ENCODE assay signal across 7 cellular contexts in genomic region chr10:79052311-79053080, GRCh38. TPM values are rescaled to one million over a fixed set of nuclear protein-coding genes. Genes with fewer than 3 reads are reported as not detected.
A peak's percentile ranks its signal among the peaks of the same experiment; 100 is the strongest.
DNase-seq lines count a peak whose midpoint lies in the region; ATAC-seq and TF ChIP-seq lines count a peak whose summit lies in the region.

No MANE protein-coding gene starts in this region.

- H3K4me3 ChIP-seq in DOHH2 (ENCODE audit: low read length) (no peak overlapping the region), HFF-Myc (replicated peaks; ENCODE audit: low read depth, low read length) (no peak overlapping the region), mesendoderm (ENCODE audit: low read length) (no peak overlapping the region), tibial nerve (no peak overlapping the region)

- H3K9me3 ChIP-seq in DOHH2 (ENCODE audit: control insufficient read depth, insufficient read depth, low read length) (no peaks in the 10 kb centered on the region), tibial nerve (no peaks in the 10 kb centered on the region)

- no peak overlapping the region for H3K9ac ChIP-seq in mesendoderm (ENCODE audit: low read length)

- H3K36me3 Mint-ChIP-seq in activated CD8-positive, alpha-beta T cell treated with anti-CD3 and anti-CD28 coated beads, Interleukin-2, amount 10 ng/mL, durations not matched to agents 7 days and 5 days (ENCODE audit: low read depth): no peaks in the 10 kb centered on the region

- no peak for TF ChIP-seq EP300 in tibial nerve (IDR thresholded peaks at IDR 0.05)

- CTCF ChIA-PET in activated CD8-positive, alpha-beta T cell treated with anti-CD3 and anti-CD28 coated beads, Interleukin-2, amount 10 ng/mL, durations not matched to agents 7 days and 5 days (lab: Charles Lee): interaction anchor here (1.0 to 2.2 kb wide), 5 partner anchors 12 to 143 kb away, joined by 3 to 8 read pairs (median 4); no protein-coding TSS in a partner anchor

- H3K4me2 ChIP-seq in DOHH2 (ENCODE audit: low read length): no peak overlapping the region
- H3K4me2 ChIP-seq in mesendoderm (ENCODE audit: low read length): no peak overlapping the region

- H2BK15ac ChIP-seq in mesendoderm (replicated peaks; ENCODE audit: low read depth): no peak overlapping the region

- TF ChIP-seq POLR2A in tibial nerve (IDR thresholded peaks at IDR 0.05): no peak

- no peak for ATAC-seq in activated CD8-positive, alpha-beta T cell treated with anti-CD3 and anti-CD28 coated beads, Interleukin-2, amount 10 ng/mL, durations not matched to agents 7 days and 5 days

- no peak overlapping the region for H3K4ac ChIP-seq in mesendoderm (ENCODE audit: low read depth, low read length)

- no CpG with 5 or more reads among the region's 12 CpGs for WGBS in mesendoderm (ENCODE audit: extremely low coverage, insufficient coverage, low lambda C conversion rate)
- 81 to 85% methylated on average over 10 to 11 of the region's 12 CpGs for WGBS in tibial nerve, 2 donors

- H2AK5ac ChIP-seq in mesendoderm (ENCODE audit: low read length): no peak overlapping the region

- no peaks in the 10 kb centered on the region for H3K9me3 Mint-ChIP-seq in activated CD8-positive, alpha-beta T cell treated with anti-CD3 and anti-CD28 coated beads, Interleukin-2, amount 10 ng/mL, durations not matched to agents 7 days and 5 days (ENCODE audit: insufficient read depth)

- no peak for DNase-seq in HFF-Myc (ENCODE audit: extremely low read depth, low read depth)
- DNase-seq in activated CD8-positive, alpha-beta T cell treated with anti-CD3 and anti-CD28 coated beads, Interleukin-2, amount 10 ng/mL, durations not matched to agents 7 days and 5 days: peak; percentile 37
- DNase-seq in mesendoderm: peak; percentile 79
- no peak for DNase-seq in EL
- no peak for DNase-seq in HuH-7.5 (ENCODE audit: low spot score)
- DNase-seq in tibial nerve (ENCODE audit: low spot score in 2 of 2): no peak

- no peaks in the 10 kb centered on the region for H3K9me2 ChIP-seq in DOHH2 (replicated peaks; ENCODE audit: control insufficient read depth, low read length)

- H3K27me3 ChIP-seq in DOHH2 (ENCODE audit: control insufficient read depth, low read length) (peaks cover 19% of the 10 kb centered on the region; the same call in 1 of the 2 replicates), mesendoderm (ENCODE audit: insufficient read depth, low read length, poor library complexity) (no peaks in the 10 kb centered on the region), tibial nerve (no peaks in the 10 kb centered on the region)

- no peak overlapping the region for H3K27ac ChIP-seq in DOHH2 (ENCODE audit: low read depth, low read length)
- no peak overlapping the region for H3K27ac ChIP-seq in mesendoderm (ENCODE audit: low read depth, low read length)
- no peak overlapping the region for H3K27ac ChIP-seq in tibial nerve

- no peak overlapping the region for H3K56ac ChIP-seq in mesendoderm (ENCODE audit: low read length)

- peaks cover 3% of the 10 kb centered on the region; the same call in 1 of the 2 replicates for H4K20me1 ChIP-seq in DOHH2 (ENCODE audit: control insufficient read depth, insufficient read depth, low read depth, low read length)

- H4K5ac ChIP-seq in mesendoderm (ENCODE audit: low read length): no peak overlapping the region

- no peak overlapping the region for H3K23ac ChIP-seq in mesendoderm (ENCODE audit: low read length)

- H4K8ac ChIP-seq in mesendoderm (ENCODE audit: low read depth, low read length): no peak overlapping the region

- H2BK120ac ChIP-seq in mesendoderm (ENCODE audit: low read depth, low read length): no peak overlapping the region

- TF ChIP-seq CTCF in DOHH2 (IDR thresholded peaks at IDR 0.05; ENCODE audit: low read depth, low read length, poor library complexity, severe bottlenecking): peak; percentile 41
- TF ChIP-seq CTCF in HFF-Myc (IDR thresholded peaks at IDR 0.05; ENCODE audit: low read depth, low read length, missing control alignments): peak; percentile 5
- TF ChIP-seq CTCF in tibial nerve (IDR thresholded peaks at IDR 0.05): no peak

- H3K27ac Mint-ChIP-seq in activated CD8-positive, alpha-beta T cell treated with anti-CD3 and anti-CD28 coated beads, Interleukin-2, amount 10 ng/mL, durations not matched to agents 7 days and 5 days: no peak overlapping the region

- peaks cover 31% of the 10 kb centered on the region for H3K4me1 Mint-ChIP-seq in activated CD8-positive, alpha-beta T cell treated with anti-CD3 and anti-CD28 coated beads, Interleukin-2, amount 10 ng/mL, durations not matched to agents 7 days and 5 days (ENCODE audit: low read depth)

- no peak overlapping the region for H3K18ac ChIP-seq in mesendoderm (ENCODE audit: low read length)

- no peak overlapping the region for H2BK5ac ChIP-seq in mesendoderm (ENCODE audit: low read length)

- H3K79me2 ChIP-seq in DOHH2 (ENCODE audit: control insufficient read depth, low read length) (no peaks in the 10 kb centered on the region), mesendoderm (ENCODE audit: control insufficient read depth, insufficient read depth, low read length) (no peaks in the 10 kb centered on the region)

- H3F3A ChIP-seq in DOHH2 (ENCODE audit: control insufficient read depth, insufficient read depth): no peaks in the 10 kb centered on the region

- POLR2A ChIA-PET in activated CD8-positive, alpha-beta T cell treated with anti-CD3 and anti-CD28 coated beads, Interleukin-2, amount 10 ng/mL, durations not matched to agents 7 days and 5 days (lab: Charles Lee): interaction anchor here (1.5 kb wide), 1 partner anchor 14 kb away, joined by 4 read pairs; no protein-coding TSS in a partner anchor

- no peaks in the 10 kb centered on the region for H3K79me1 ChIP-seq in mesendoderm (ENCODE audit: low read length)

- no peak overlapping the region for H3K4me3 Mint-ChIP-seq in activated CD8-positive, alpha-beta T cell treated with anti-CD3 and anti-CD28 coated beads, Interleukin-2, amount 10 ng/mL, durations not matched to agents 7 days and 5 days

- H3K36me3 ChIP-seq in DOHH2 (ENCODE audit: control insufficient read depth, low read length) (no peaks in the 10 kb centered on the region), mesendoderm (ENCODE audit: control insufficient read depth, insufficient read depth, low read length) (no peaks in the 10 kb centered on the region), tibial nerve (no peaks in the 10 kb centered on the region)

- H3K4me1 ChIP-seq in DOHH2 (ENCODE audit: control insufficient read depth, low read length) (peaks cover 7% of the 10 kb centered on the region), mesendoderm (ENCODE audit: control insufficient read depth, low read depth, low read length) (peaks cover 33% of the 10 kb centered on the region), tibial nerve (peaks cover 0 to 25% (median 14%) of the 10 kb centered on the region in 4 donors)

- H3K27me3 Mint-ChIP-seq in activated CD8-positive, alpha-beta T cell treated with anti-CD3 and anti-CD28 coated beads, Interleukin-2, amount 10 ng/mL, durations not matched to agents 7 days and 5 days (ENCODE audit: low read depth): no peaks in the 10 kb centered on the region

RNA-seq across cellular contexts. Expression of gene ZMIZ1, which starts 16.3 kb away (rescaled TPM):
- total RNA-seq in activated CD8-positive, alpha-beta T cell treated with anti-CD3 and anti-CD28 coated beads, Interleukin-2, amount 10 ng/mL, durations not matched to agents 7 days and 5 days: 10 to 100 TPM; 39.9 to 40.6 TPM
- 23.7 TPM for polyA plus RNA-seq in mesendoderm (2013, experiment 1 of 2)
- polyA plus RNA-seq in mesendoderm (2013, experiment 2 of 2): 23.1 TPM
- total RNA-seq in tibial nerve: 10 to 100 TPM; 65.5 to 88.2 (median 69.3) TPM

Comparison
In these comparisons a context has a peak if more than half of its experiments do, and no peak if none do; other contexts are left out.
1. CTCF ChIP-seq: peak in DOHH2 (single experiment) and HFF-Myc (single experiment); none in tibial nerve (0 of 5).
2. DNase-seq: peak in activated CD8-positive, alpha-beta T cell treated with anti-CD3 and anti-CD28 coated beads, Interleukin-2, amount 10 ng/mL, durations not matched to agents 7 days and 5 days (single experiment) and mesendoderm (single experiment); none in HFF-Myc (single experiment), EL (single experiment), HuH-7.5 (single experiment) and tibial nerve (0 of 2).